7 cellular contexts compared by ENCODE assay signal in genomic region chr2:168961450-168962229, GRCh38.
A peak's percentile ranks its signal among the peaks of the same experiment; 100 is the strongest.
DNase-seq lines count a peak whose midpoint lies in the region; ATAC-seq and TF ChIP-seq lines count a peak whose summit lies in the region.

No MANE protein-coding gene starts in this region.

- TF ChIP-seq CTCF in DOHH2 (IDR thresholded peaks at IDR 0.05; ENCODE audit: low read depth, low read length, poor library complexity, severe bottlenecking) (peak; percentile 78), psoas muscle (IDR thresholded peaks at IDR 0.05) (peak; percentile 80)

- H3K4me2 ChIP-seq in DOHH2 (ENCODE audit: low read length) = no peak overlapping the region

- no peak overlapping the region for H3K4me3 Mint-ChIP-seq in activated T-helper 17 cell treated with anti-CD3 and anti-CD28 coated beads, Interleukin-2, amount 50 U/mL, for 72 hours

- no peaks in the 10 kb centered on the region for H3K27me3 ChIP-seq in DOHH2 (ENCODE audit: control insufficient read depth, low read length)
- no peaks in the 10 kb centered on the region for H3K27me3 ChIP-seq in psoas muscle (ENCODE audit: insufficient read depth in 3 of 3, low read length in 2 of 3)

- no peaks in the 10 kb centered on the region for H3K36me3 Mint-ChIP-seq in activated T-helper 17 cell treated with anti-CD3 and anti-CD28 coated beads, Interleukin-2, amount 50 U/mL, for 72 hours (ENCODE audit: low read depth)

- no peaks in the 10 kb centered on the region for H3K9me2 ChIP-seq in DOHH2 (replicated peaks; ENCODE audit: control insufficient read depth, low read length)

- H4K20me1 ChIP-seq in DOHH2 (ENCODE audit: control insufficient read depth, insufficient read depth, low read depth, low read length) = no peaks in the 10 kb centered on the region; the same call in 1 of the 2 replicates

- peaks cover 24% of the 10 kb centered on the region for H3K4me1 Mint-ChIP-seq in activated T-helper 17 cell treated with anti-CD3 and anti-CD28 coated beads, Interleukin-2, amount 50 U/mL, for 72 hours

- H3K27ac Mint-ChIP-seq in activated T-helper 17 cell treated with anti-CD3 and anti-CD28 coated beads, Interleukin-2, amount 50 U/mL, for 72 hours = no peak overlapping the region

- H3K4me1 ChIP-seq in DOHH2 (ENCODE audit: control insufficient read depth, low read length) (no peaks in the 10 kb centered on the region), psoas muscle (no peaks in the 10 kb centered on the region)

- H3K27ac ChIP-seq in DOHH2 (ENCODE audit: low read depth, low read length) = no peak overlapping the region
- no peak overlapping the region for H3K27ac ChIP-seq in psoas muscle

- no peaks in the 10 kb centered on the region for H3K79me2 ChIP-seq in DOHH2 (ENCODE audit: control insufficient read depth, low read length)

- intact Hi-C loops in Right ventricle myocardium superior (cut with DNase I) (loop anchor here (5.0 kb wide), 1 partner anchor 171 kb away; no protein-coding TSS in a partner anchor), psoas muscle (cut with DNase I) (loop anchor here (2.0 to 5.0 kb wide), 3 partner anchors 171 to 179 kb away; no protein-coding TSS in a partner anchor)

- no peak overlapping the region for H3K4me3 ChIP-seq in DOHH2 (ENCODE audit: low read length)
- no peak overlapping the region for H3K4me3 ChIP-seq in psoas muscle

- WGBS in psoas muscle, 3 donors = 18 to 21% (median 19%) methylated on average over 5 of the region's 5 CpGs

- no peaks in the 10 kb centered on the region for H3K9me3 Mint-ChIP-seq in activated T-helper 17 cell treated with anti-CD3 and anti-CD28 coated beads, Interleukin-2, amount 50 U/mL, for 72 hours

- H3K27me3 Mint-ChIP-seq in activated T-helper 17 cell treated with anti-CD3 and anti-CD28 coated beads, Interleukin-2, amount 50 U/mL, for 72 hours = peaks cover 3% of the 10 kb centered on the region

- H3K36me3 ChIP-seq in DOHH2 (ENCODE audit: control insufficient read depth, low read length) = no peaks in the 10 kb centered on the region
- no peaks in the 10 kb centered on the region for H3K36me3 ChIP-seq in psoas muscle (ENCODE audit: insufficient read depth in 1 of 2, low read depth in 1 of 2)

- H3F3A ChIP-seq in DOHH2 (ENCODE audit: control insufficient read depth, insufficient read depth) = no peaks in the 10 kb centered on the region

- ATAC-seq in GM19351 (IDR thresholded peaks at IDR 0.05; ENCODE audit: unreplicated experiment) (peak; percentile 91), HG03457 (IDR thresholded peaks at IDR 0.05; ENCODE audit: unreplicated experiment) (peak; percentile 90), Right ventricle myocardium superior (ENCODE audit: poor library complexity) (peak; percentile 94), psoas muscle (peak; percentile 58 to 87 (median 71))
- peak; percentile 75 for ATAC-seq in activated T-helper 17 cell treated with anti-CD3 and anti-CD28 coated beads, Interleukin-2, amount 50 U/mL, for 72 hours (replicated peaks)

- peak; percentile 67 for DNase-seq in NCI-H69 (lab: John Stamatoyannopoulos, UW)
- no peak for DNase-seq in Right ventricle myocardium superior
- DNase-seq in psoas muscle = no peak

- H3K9me3 ChIP-seq in DOHH2 (ENCODE audit: control insufficient read depth, insufficient read depth, low read length) (no peaks in the 10 kb centered on the region), psoas muscle (no peaks in the 10 kb centered on the region)
